8 cellular contexts compared by ENCODE assay signal in the genomic region with DNA sequence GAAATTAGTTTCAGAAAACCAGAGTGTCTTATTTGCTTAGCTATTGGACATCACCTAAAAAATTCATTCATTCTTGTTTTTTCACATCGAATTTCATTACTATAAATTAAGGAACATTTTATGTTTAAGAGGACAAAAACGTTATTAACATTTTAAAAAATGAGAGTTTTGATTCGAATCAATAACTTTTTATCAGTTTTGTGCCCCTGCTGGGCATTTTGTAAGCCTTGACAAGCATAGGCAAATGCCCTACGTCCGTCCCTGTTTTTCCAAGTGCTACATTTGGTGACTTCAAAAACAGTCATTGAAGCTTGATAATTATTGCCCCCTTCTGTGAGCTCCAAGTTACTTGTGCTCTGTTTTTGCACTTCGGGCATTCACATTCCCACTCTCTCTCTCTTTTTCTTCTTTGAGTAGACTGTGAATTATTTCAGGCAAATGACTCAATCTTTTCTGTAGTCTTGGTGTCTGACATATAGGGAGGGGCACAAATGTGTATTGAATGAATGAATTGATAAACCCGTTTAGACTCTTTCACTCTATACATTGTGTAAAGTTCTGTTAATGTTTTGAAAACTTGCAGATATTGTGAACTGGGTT. TPM values are rescaled to one million over a fixed set of nuclear protein-coding genes. Genes with fewer than 3 reads are reported as not detected.
DNase-seq lines count a peak whose midpoint lies in the region; ATAC-seq lines count a peak whose summit lies in the region.

No MANE protein-coding gene starts in this region.

- peaks cover 5% of the 10 kb centered on the region; the same call in 1 of the 2 replicates for H3K4me1 ChIP-seq in HAP-1
- H3K4me1 ChIP-seq in iPS-15b (ENCODE audit: control insufficient read depth, insufficient read depth, low read length) = peaks cover 4% of the 10 kb centered on the region

- in situ Hi-C loops in HAP-1 (cut with MboI; ENCODE audit: low sequenced_read_pairs) = no loop called here

- H3K9me3 ChIP-seq in HAP-1 (no peaks in the 10 kb centered on the region), iPS-15b (ENCODE audit: control insufficient read depth, insufficient read depth, low read length) (no peaks in the 10 kb centered on the region)

- H3K4me1 Mint-ChIP-seq in activated CD4-positive, alpha-beta memory T cell treated with anti-CD3 and anti-CD28 coated beads, Interleukin-2, amount 10 ng/mL, durations not matched to agents 7 days and 5 days = peaks cover 42% of the 10 kb centered on the region
- peaks cover 7% of the 10 kb centered on the region for H3K4me1 Mint-ChIP-seq in stimulated activated effector memory CD8-positive, alpha-beta T cell treated with anti-CD3 and anti-CD28 coated beads, Interleukin-12 subunit alpha, Interleukin-12 subunit beta, amount 100 ng/mL, for 72 hours

- H3K9me3 Mint-ChIP-seq in activated CD4-positive, alpha-beta memory T cell treated with anti-CD3 and anti-CD28 coated beads, Interleukin-2, amount 10 ng/mL, durations not matched to agents 7 days and 5 days = no peaks in the 10 kb centered on the region
- H3K9me3 Mint-ChIP-seq in stimulated activated effector memory CD8-positive, alpha-beta T cell treated with anti-CD3 and anti-CD28 coated beads, Interleukin-12 subunit alpha, Interleukin-12 subunit beta, amount 100 ng/mL, for 72 hours = no peaks in the 10 kb centered on the region

- H3K27ac Mint-ChIP-seq in activated CD4-positive, alpha-beta memory T cell treated with anti-CD3 and anti-CD28 coated beads, Interleukin-2, amount 10 ng/mL, durations not matched to agents 7 days and 5 days = peak overlapping the region; percentile 87
- peak overlapping the region; percentile 92 for H3K27ac Mint-ChIP-seq in stimulated activated effector memory CD8-positive, alpha-beta T cell treated with anti-CD3 and anti-CD28 coated beads, Interleukin-12 subunit alpha, Interleukin-12 subunit beta, amount 100 ng/mL, for 72 hours

- CTCF ChIA-PET in activated CD4-positive, alpha-beta memory T cell treated with anti-CD3 and anti-CD28 coated beads, Interleukin-2, amount 10 ng/mL, durations not matched to agents 7 days and 5 days (lab: Charles Lee) = interaction anchor here (1.0 to 1.5 kb wide), 3 partner anchors 10 to 79 kb away, joined by 3 to 4 read pairs (median 4); a partner anchor contains a TSS

- POLR2A ChIA-PET in activated CD4-positive, alpha-beta memory T cell treated with anti-CD3 and anti-CD28 coated beads, Interleukin-2, amount 10 ng/mL, durations not matched to agents 7 days and 5 days (lab: Charles Lee) = interaction anchor here (1.6 to 11.0 kb wide), 3 partner anchors 15 to 131 kb away, joined by 4 to 142 read pairs (median 59); a partner anchor contains a TSS

- H3K4me3 Mint-ChIP-seq in activated CD4-positive, alpha-beta memory T cell treated with anti-CD3 and anti-CD28 coated beads, Interleukin-2, amount 10 ng/mL, durations not matched to agents 7 days and 5 days = peak overlapping the region; percentile 96
- peak overlapping the region; percentile 96 for H3K4me3 Mint-ChIP-seq in stimulated activated effector memory CD8-positive, alpha-beta T cell treated with anti-CD3 and anti-CD28 coated beads, Interleukin-12 subunit alpha, Interleukin-12 subunit beta, amount 100 ng/mL, for 72 hours

- H3K27me3 ChIP-seq in HAP-1 (ENCODE audit: low read depth) (no peaks in the 10 kb centered on the region), iPS-15b (ENCODE audit: control insufficient read depth, insufficient read depth, low read length) (no peaks in the 10 kb centered on the region)

- peaks cover 22% of the 10 kb centered on the region for H3K36me3 ChIP-seq in HAP-1 (replicated peaks)
- H3K36me3 ChIP-seq in iPS-15b (ENCODE audit: control insufficient read depth, insufficient read depth, low read length) = no peaks in the 10 kb centered on the region

- H3K4me3 ChIP-seq in HAP-1 (peak overlapping the region; percentile 93), iPS-15b (ENCODE audit: low read depth, low read length) (peak overlapping the region; percentile 93)

- H3K36me3 Mint-ChIP-seq in activated CD4-positive, alpha-beta memory T cell treated with anti-CD3 and anti-CD28 coated beads, Interleukin-2, amount 10 ng/mL, durations not matched to agents 7 days and 5 days (ENCODE audit: low read depth) = peaks cover 37% of the 10 kb centered on the region
- H3K36me3 Mint-ChIP-seq in stimulated activated effector memory CD8-positive, alpha-beta T cell treated with anti-CD3 and anti-CD28 coated beads, Interleukin-12 subunit alpha, Interleukin-12 subunit beta, amount 100 ng/mL, for 72 hours = peaks cover 62% of the 10 kb centered on the region

- ATAC-seq in stimulated activated effector memory CD8-positive, alpha-beta T cell treated with anti-CD3 and anti-CD28 coated beads, Interleukin-12 subunit alpha, Interleukin-12 subunit beta, amount 100 ng/mL, for 72 hours = no peak
- no peak for ATAC-seq in esophagus mucosa

- H3K27me3 Mint-ChIP-seq in activated CD4-positive, alpha-beta memory T cell treated with anti-CD3 and anti-CD28 coated beads, Interleukin-2, amount 10 ng/mL, durations not matched to agents 7 days and 5 days = no peaks in the 10 kb centered on the region

- peak; percentile 18 for DNase-seq in AG08396 (ENCODE audit: low spot score)
- peak; percentile 20 to 47 for DNase-seq in HAP-1 (ENCODE audit: low spot score in 2 of 2)
- DNase-seq in activated CD4-positive, alpha-beta memory T cell treated with anti-CD3 and anti-CD28 coated beads, Interleukin-2, amount 10 ng/mL, durations not matched to agents 7 days and 5 days = no peak
- DNase-seq in stimulated activated effector memory CD8-positive, alpha-beta T cell treated with anti-CD3 and anti-CD28 coated beads, Interleukin-12 subunit alpha, Interleukin-12 subunit beta, amount 100 ng/mL, for 72 hours (ENCODE audit: low spot score in 2 of 2) = no peak
- DNase-seq in NOMO-1 treated with DMSO at 0.1 percent for 48 hours (lab: John Stamatoyannopoulos, UW; ENCODE audit: unreplicated experiment) = no peak
- no peak for DNase-seq in stimulated activated CD4-positive, alpha-beta T cell treated with anti-CD3 and anti-CD28 coated beads, Interleukin-4, amount 100 ng/mL, for 4 hours

- no peak overlapping the region for H3K9ac ChIP-seq in iPS-15b (ENCODE audit: low read depth, low read length)

RNA-seq across cellular contexts. Expression of a gene that starts 1.2 kb away (rescaled TPM):
- 10 to 100 TPM; 37.4 to 37.8 TPM for total RNA-seq in activated CD4-positive, alpha-beta memory T cell treated with anti-CD3 and anti-CD28 coated beads, Interleukin-2, amount 10 ng/mL, durations not matched to agents 7 days and 5 days
- total RNA-seq in esophagus mucosa = 4.1 TPM

RNA-seq across cellular contexts. Expression of a gene that starts 1.7 kb away (rescaled TPM):
- 10 to 100 TPM; 25.5 to 26.2 TPM for total RNA-seq in activated CD4-positive, alpha-beta memory T cell treated with anti-CD3 and anti-CD28 coated beads, Interleukin-2, amount 10 ng/mL, durations not matched to agents 7 days and 5 days
- 4.1 TPM for total RNA-seq in esophagus mucosa

RNA-seq across cellular contexts. Expression of a gene that starts 52.8 kb away (rescaled TPM):
- total RNA-seq in activated CD4-positive, alpha-beta memory T cell treated with anti-CD3 and anti-CD28 coated beads, Interleukin-2, amount 10 ng/mL, durations not matched to agents 7 days and 5 days = 100 to 1,000 TPM; 355 to 365 TPM
- 543 TPM for total RNA-seq in esophagus mucosa

Comparison
In these comparisons a context has a peak if more than half of its experiments do, and no peak if none do; other contexts are left out.
1. DNase-seq: peak in AG08396 (single experiment) and HAP-1 (2 of 2); none in activated CD4-positive, alpha-beta memory T cell treated with anti-CD3 and anti-CD28 coated beads, Interleukin-2, amount 10 ng/mL, durations not matched to agents 7 days and 5 days (single experiment), stimulated activated effector memory CD8-positive, alpha-beta T cell treated with anti-CD3 and anti-CD28 coated beads, Interleukin-12 subunit alpha, Interleukin-12 subunit beta, amount 100 ng/mL, for 72 hours (0 of 2), NOMO-1 treated with DMSO at 0.1 percent for 48 hours (single experiment) and stimulated activated CD4-positive, alpha-beta T cell treated with anti-CD3 and anti-CD28 coated beads, Interleukin-4, amount 100 ng/mL, for 4 hours (0 of 2).